19 cellular contexts compared by ENCODE assay signal in the genomic region with DNA sequence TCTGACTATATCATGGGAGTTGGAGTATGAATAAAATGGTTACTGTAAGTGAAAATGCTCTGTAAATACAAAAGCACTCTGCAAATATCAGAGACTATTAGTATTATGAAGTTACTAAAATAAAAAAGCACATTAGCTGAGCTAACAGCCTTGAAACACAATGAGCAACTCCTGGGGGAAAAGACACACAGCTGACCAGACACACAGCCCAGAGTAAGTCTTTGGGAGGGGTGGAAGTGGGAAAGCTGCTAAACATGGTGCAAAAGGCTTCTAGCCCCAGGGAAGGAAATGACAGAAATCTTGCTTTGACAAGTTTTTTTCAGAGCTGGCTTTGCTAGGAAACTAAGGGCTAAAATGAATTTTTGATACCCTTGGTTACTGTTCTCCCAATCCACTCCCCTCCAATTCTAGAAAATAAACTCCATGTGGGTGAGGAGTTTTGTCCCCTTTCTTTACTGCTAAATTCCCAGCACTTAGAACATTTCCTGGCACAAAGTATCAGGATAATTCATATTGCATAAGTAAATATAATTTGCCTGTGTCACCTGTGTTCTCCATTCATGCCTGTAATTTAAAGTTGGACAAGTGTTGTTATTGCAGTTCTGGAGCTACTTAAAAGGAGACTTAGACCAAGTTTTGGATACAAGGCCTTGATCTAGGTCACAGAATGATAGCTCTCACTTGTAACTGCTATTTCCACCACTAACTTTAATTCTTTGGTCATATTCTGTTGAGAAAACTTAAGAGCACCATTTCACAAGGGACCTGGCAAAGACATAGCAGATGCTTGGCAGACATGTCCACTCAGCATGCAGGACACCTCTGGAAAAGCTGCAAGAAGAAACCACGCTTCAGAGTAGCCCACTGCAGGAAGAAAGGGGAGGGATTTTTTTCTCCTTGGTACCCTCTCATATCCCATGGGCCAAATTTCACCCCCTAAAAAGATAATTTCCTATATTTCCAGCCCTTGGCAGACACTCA. TPM values are rescaled to one million over a fixed set of nuclear protein-coding genes. Genes with fewer than 3 reads are reported as not detected.
DNase-seq lines count a peak whose midpoint lies in the region; ATAC-seq, FAIRE-seq and TF ChIP-seq lines count a peak whose summit lies in the region.
"Had no signal": no experiment of that assay in that cellular context is flagged by ENCODE, and none has a peak within 500 bp of the region (broad histone marks: within the 10 kb centered on the region; RNA-seq: fewer than 3 reads in every experiment).

No MANE protein-coding gene starts in this region.

- H3K27me3 ChIP-seq in Loucy (ENCODE audit: insufficient read depth, low read length, poor library complexity, severe bottlenecking) (no peaks in the 10 kb centered on the region), adipocyte (replicated peaks; ENCODE audit: control insufficient read depth, insufficient read depth, low read length) (no peaks in the 10 kb centered on the region), left lung (no peaks in the 10 kb centered on the region), mesendoderm (ENCODE audit: insufficient read depth, low read length, poor library complexity) (no peaks in the 10 kb centered on the region)
- H3K27me3 ChIP-seq: testis had no signal

- TF ChIP-seq POLR2A in H54 (IDR thresholded peaks at IDR 0.05; ENCODE audit: low read depth, low read length), result no peak

- H3K27ac ChIP-seq in left lung (no peak overlapping the region), mesendoderm (ENCODE audit: low read depth, low read length) (no peak overlapping the region)
- H3K27ac ChIP-seq: testis had no signal

- H4K8ac ChIP-seq in mesendoderm (ENCODE audit: low read depth, low read length), result no peak overlapping the region

- H2AFZ ChIP-seq in Loucy (ENCODE audit: low read length), result peak overlapping the region; percentile 33; the same call in 1 of the 2 replicates

- TF ChIP-seq CTCF in Loucy (conservative IDR thresholded peaks at IDR 0.05; ENCODE audit: low read length) (no peak), left lung (IDR thresholded peaks at IDR 0.05) (no peak)

- H3K4me2 ChIP-seq in Loucy (ENCODE audit: low read depth, low read length, poor library complexity, severe bottlenecking) (no peak overlapping the region), mesendoderm (ENCODE audit: low read length) (no peak overlapping the region)

- ATAC-seq in left lung, result peak; percentile 50

- no peak overlapping the region for H2BK120ac ChIP-seq in mesendoderm (ENCODE audit: low read depth, low read length)

- no CpG with 5 or more reads among the region's 1 CpG for WGBS in mesendoderm (ENCODE audit: extremely low coverage, insufficient coverage, low lambda C conversion rate)

- H3K9me2 ChIP-seq in Loucy (replicated peaks; ENCODE audit: low read depth, low read length), result no peaks in the 10 kb centered on the region

- no peaks in the 10 kb centered on the region for H3K9me3 ChIP-seq in Loucy (ENCODE audit: insufficient read depth, low read depth, low read length)
- H3K9me3 ChIP-seq in adipocyte (ENCODE audit: control insufficient read depth, low read length), result peaks cover 3% of the 10 kb centered on the region
- H3K9me3 ChIP-seq in left lung, result no peaks in the 10 kb centered on the region
- H3K9me3 ChIP-seq: testis had no signal

- no peak overlapping the region for H3K23ac ChIP-seq in mesendoderm (ENCODE audit: low read length)

- intact Hi-C loops in left lung (cut with DNase I), result no loop called here

- H4K20me1 ChIP-seq in Loucy (ENCODE audit: insufficient read depth, low read length, poor library complexity, severe bottlenecking), result no peaks in the 10 kb centered on the region

- no peaks in the 10 kb centered on the region; the same call in 1 of the 2 replicates for H3F3A ChIP-seq in Loucy (ENCODE audit: low read depth)

- no peak overlapping the region for H4K5ac ChIP-seq in mesendoderm (ENCODE audit: low read length)

- H2AK5ac ChIP-seq in mesendoderm (ENCODE audit: low read length), result no peak overlapping the region

- H3K4me1 ChIP-seq in Loucy (ENCODE audit: insufficient read depth, low read length, poor library complexity, severe bottlenecking) (no peaks in the 10 kb centered on the region), adipocyte (ENCODE audit: control insufficient read depth, insufficient read depth, low read length) (peaks cover 16% of the 10 kb centered on the region), left lung (no peaks in the 10 kb centered on the region), mesendoderm (ENCODE audit: control insufficient read depth, low read depth, low read length) (peaks cover 3% of the 10 kb centered on the region)
- H3K4me1 ChIP-seq: testis had no signal

- H2BK15ac ChIP-seq in mesendoderm (replicated peaks; ENCODE audit: low read depth), result no peak overlapping the region

- no peak overlapping the region for H2BK5ac ChIP-seq in mesendoderm (ENCODE audit: low read length)

- H3K36me3 ChIP-seq in Loucy (ENCODE audit: insufficient read depth, low read length) (no peaks in the 10 kb centered on the region), adipocyte (ENCODE audit: control insufficient read depth, insufficient read depth, low read length, severe bottlenecking) (no peaks in the 10 kb centered on the region), left lung (no peaks in the 10 kb centered on the region), mesendoderm (ENCODE audit: control insufficient read depth, insufficient read depth, low read length) (no peaks in the 10 kb centered on the region)

- H3K56ac ChIP-seq in mesendoderm (ENCODE audit: low read length), result no peak overlapping the region

- no peaks in the 10 kb centered on the region for H3K79me1 ChIP-seq in mesendoderm (ENCODE audit: low read length)

- no peak overlapping the region for H3K4ac ChIP-seq in mesendoderm (ENCODE audit: low read depth, low read length)

- H3K9ac ChIP-seq in Loucy (ENCODE audit: low read depth, low read length, poor library complexity, severe bottlenecking), result no peak overlapping the region
- peak overlapping the region; percentile 15 for H3K9ac ChIP-seq in adipocyte (ENCODE audit: low read length)
- no peak overlapping the region for H3K9ac ChIP-seq in mesendoderm (ENCODE audit: low read length)

- H3K4me3 ChIP-seq in Loucy (ENCODE audit: low read length, poor library complexity, severe bottlenecking), result no peak overlapping the region
- no peak overlapping the region for H3K4me3 ChIP-seq in adipocyte (ENCODE audit: low read length)
- H3K4me3 ChIP-seq in left lung, result no peak overlapping the region
- no peak overlapping the region for H3K4me3 ChIP-seq in mesendoderm (ENCODE audit: low read length)
- H3K4me3 ChIP-seq: testis had no signal

- H3K18ac ChIP-seq in mesendoderm (ENCODE audit: low read length), result no peak overlapping the region

- H3K79me2 ChIP-seq in Loucy (ENCODE audit: insufficient read depth, low read length) (no peaks in the 10 kb centered on the region), mesendoderm (ENCODE audit: control insufficient read depth, insufficient read depth, low read length) (no peaks in the 10 kb centered on the region)

- DNase-seq in COR-L47 (lab: John Stamatoyannopoulos, UW), result peak; percentile 25
- no peak for DNase-seq in adipocyte (ENCODE audit: low read depth)
- no peak for DNase-seq in left lung
- DNase-seq in H54 (ENCODE audit: insufficient read length, low spot score), result no peak
- no peak for DNase-seq in superior temporal gyrus (ENCODE audit: extremely low spot score)
- no peak for DNase-seq in mesendoderm
- no peak for DNase-seq in stimulated activated CD4-positive, alpha-beta T cell treated with anti-CD3 and anti-CD28 coated beads, Interleukin-4, amount 100 ng/mL, for 1 hour
- DNase-seq: activated CD4-positive, alpha-beta T cell treated with anti-CD3 and anti-CD28 coated beads, Interleukin-2, amount 50 U/mL, for 48 hours; activated naive CD4-positive, alpha-beta T cell treated with anti-CD3 and anti-CD28 coated beads for 36 hours; activated T-cell treated with anti-CD3 and anti-CD28 coated beads for 4 hours; naive B cell; NCI-H446; posterior cingulate gyrus; SHP77 treated with DMSO at 0.1 percent for 48 hours; testis had no signal

- FAIRE-seq in H54 (lab: Jason Lieb, UNC), result no peak
- FAIRE-seq: colon, frontal cortex had no signal

RNA-seq across cellular contexts. Expression of a gene that starts 19.0 kb away (rescaled TPM):
- total RNA-seq in left lung, result 10 to 100 TPM; 29.5 to 34.6 TPM
- polyA plus RNA-seq in mesendoderm (2013, experiment 1 of 2), result 9.9 TPM
- polyA plus RNA-seq in mesendoderm (2013, experiment 2 of 2), result 11.2 TPM

RNA-seq across cellular contexts. Expression of a gene that starts 20.5 kb away (rescaled TPM):
- not detected for total RNA-seq in left lung
- 0.70 TPM for polyA plus RNA-seq in mesendoderm (2013, experiment 1 of 2)
- 0.31 TPM for polyA plus RNA-seq in mesendoderm (2013, experiment 2 of 2)
- total RNA-seq: activated naive CD4-positive, alpha-beta T cell treated with anti-CD3 and anti-CD28 coated beads for 36 hours; T-helper 1 cell treated with Interleukin-12 subunit alpha and Interleukin-12 subunit beta and Interleukin-4 antibody, amounts not matched to agents 30 ng/mL and 1 ng/mL, for 36 hours had no signal
